14 cellular contexts compared by ENCODE assay signal in the genomic region with DNA sequence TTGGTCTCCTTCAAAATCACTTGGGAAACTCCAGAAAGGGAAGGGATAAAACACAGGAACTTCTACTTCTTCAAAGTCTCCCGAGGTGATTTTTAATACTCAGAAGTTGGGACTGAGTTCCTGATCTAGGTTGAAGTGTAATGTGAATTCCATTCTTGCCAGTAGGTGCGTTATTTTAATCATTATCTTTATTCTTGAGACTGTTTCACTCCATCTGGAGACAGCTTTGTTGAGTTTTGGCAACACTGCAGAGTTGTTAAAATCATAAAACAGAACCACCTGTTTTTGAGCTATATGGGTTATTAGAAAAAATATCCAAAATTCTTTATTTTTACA. TPM values are rescaled to one million over a fixed set of nuclear protein-coding genes. Genes with fewer than 3 reads are reported as not detected.
A peak's percentile ranks its signal among the peaks of the same experiment; 100 is the strongest.
DNase-seq lines count a peak whose midpoint lies in the region; ATAC-seq and TF ChIP-seq lines count a peak whose summit lies in the region.
"Had no signal": no experiment of that assay in that cellular context is flagged by ENCODE, and none has a peak within 500 bp of the region (broad histone marks: within the 10 kb centered on the region; RNA-seq: fewer than 3 reads in every experiment).

No MANE protein-coding gene starts in this region.

- H3K36me3 ChIP-seq in ACC112 (ENCODE audit: insufficient read depth, low read length) (no peaks in the 10 kb centered on the region), osteoblast (ENCODE audit: insufficient read depth, low read length) (no peaks in the 10 kb centered on the region)
- H3K36me3 ChIP-seq in CD8-positive, alpha-beta T cell (ENCODE audit: insufficient read depth, low read length), result no peaks in the 10 kb centered on the region

- H3K27me3 Mint-ChIP-seq in CD8-positive, alpha-beta T cell (ENCODE audit: low read depth), result no peaks in the 10 kb centered on the region
- H3K27me3 Mint-ChIP-seq: B cell, naive B cell had no signal

- H3K27me3 ChIP-seq in ACC112 (ENCODE audit: insufficient read depth, low read length) (no peaks in the 10 kb centered on the region), osteoblast (ENCODE audit: insufficient read depth, low read length) (no peaks in the 10 kb centered on the region)
- no peaks in the 10 kb centered on the region for H3K27me3 ChIP-seq in CD8-positive, alpha-beta T cell (ENCODE audit: insufficient read depth, low read length)

- intact Hi-C loops in CD8-positive, alpha-beta T cell (cut with DNase I, micrococcal nuclease), result no loop called here

- H3K4me3 ChIP-seq in ACC112 (ENCODE audit: low read depth, low read length) (peak overlapping the region; percentile 66), coronary artery (peak overlapping the region; percentile 52), osteoblast (ENCODE audit: insufficient read depth, low read length) (peak overlapping the region; percentile 6)
- H3K4me3 ChIP-seq in CD8-positive, alpha-beta T cell (ENCODE audit: low read depth, low read length), result no peak overlapping the region

- TF ChIP-seq CTCF in coronary artery (IDR thresholded peaks at IDR 0.05) (no peak), osteoblast (IDR thresholded peaks at IDR 0.05; ENCODE audit: extremely low read depth, low read depth, low read length) (no peak)
- no peak for TF ChIP-seq CTCF in CD8-positive, alpha-beta T cell (IDR thresholded peaks at IDR 0.05)

- H3K27ac ChIP-seq in ACC112 (ENCODE audit: low read depth, low read length) (peak overlapping the region; percentile 94), coronary artery (peak overlapping the region; percentile 67 to 86), osteoblast (ENCODE audit: low read depth, low read length) (peak overlapping the region; percentile 46)
- H3K27ac ChIP-seq in CD8-positive, alpha-beta T cell (ENCODE audit: low read depth, low read length), result no peak overlapping the region

- H2AFZ ChIP-seq in ACC112 (ENCODE audit: low read length, unreplicated experiment) (no peak overlapping the region), osteoblast (ENCODE audit: low read length) (no peak overlapping the region)

- peaks cover 32% of the 10 kb centered on the region for H3K79me2 ChIP-seq in ACC112 (ENCODE audit: control insufficient read depth, insufficient read depth, low read length, unreplicated experiment)
- H3K79me2 ChIP-seq in osteoblast (ENCODE audit: insufficient read depth, low read length), result peaks cover 96% of the 10 kb centered on the region

- peaks cover 49% of the 10 kb centered on the region for H3K4me1 ChIP-seq in ACC112 (ENCODE audit: control insufficient read depth, insufficient read depth, low read length, unreplicated experiment)
- H3K4me1 ChIP-seq in osteoblast (ENCODE audit: insufficient read depth, low read length), result peaks cover 65% of the 10 kb centered on the region
- peaks cover 4% of the 10 kb centered on the region for H3K4me1 ChIP-seq in CD8-positive, alpha-beta T cell (ENCODE audit: insufficient read depth, low read length)

- no peak overlapping the region for H3K4me3 Mint-ChIP-seq in CD8-positive, alpha-beta T cell
- H3K4me3 Mint-ChIP-seq: B cell, naive B cell had no signal

- H3K9me3 ChIP-seq in osteoblast (ENCODE audit: low read depth, low read length), result no peaks in the 10 kb centered on the region
- no peaks in the 10 kb centered on the region for H3K9me3 ChIP-seq in CD8-positive, alpha-beta T cell (ENCODE audit: low read length)

- DNase-seq in coronary artery (ENCODE audit: low spot score), result no peak
- DNase-seq in osteoblast (ENCODE audit: insufficient read length, low spot score, missing footprints), result no peak
- no peak for DNase-seq in A172 (ENCODE audit: low spot score)
- no peak for DNase-seq in CD8-positive, alpha-beta T cell
- no peak for DNase-seq in SKM-1 treated with dmso at 0.1 percent for 144 hours (lab: John Stamatoyannopoulos, UW; ENCODE audit: unreplicated experiment)
- DNase-seq: activated CD4-positive, alpha-beta T cell treated with anti-CD3 and anti-CD28 coated beads for 1 hour; activated gamma-delta T cell treated with Interleukin-2 at 50 U/mL for 16 hours; hippocampal formation; naive B cell; NCI-H2171 had no signal

- ATAC-seq in HG03064 (IDR thresholded peaks at IDR 0.05; ENCODE audit: low read depth, unreplicated experiment) (peak; percentile 23), GM18861 (IDR thresholded peaks at IDR 0.05; ENCODE audit: unreplicated experiment) (no peak)
- ATAC-seq in CD8-positive, alpha-beta T cell, result no peak

- peaks cover 3% of the 10 kb centered on the region for H3K36me3 Mint-ChIP-seq in CD8-positive, alpha-beta T cell

- H4K20me1 ChIP-seq in osteoblast (ENCODE audit: insufficient read depth, low read length), result peaks cover 9% of the 10 kb centered on the region

- H3K27ac Mint-ChIP-seq in CD8-positive, alpha-beta T cell, result no peak overlapping the region
- H3K27ac Mint-ChIP-seq: B cell, naive B cell had no signal

- H3K9me3 Mint-ChIP-seq in CD8-positive, alpha-beta T cell, result no peaks in the 10 kb centered on the region
- H3K9me3 Mint-ChIP-seq: naive B cell had no signal

- POLR2A ChIA-PET in CD8-positive, alpha-beta T cell (lab: Charles Lee), result no interaction called here

- H3K4me2 ChIP-seq in osteoblast (ENCODE audit: insufficient read depth, low read length), result peak overlapping the region; percentile 57

- H3K4me1 Mint-ChIP-seq in CD8-positive, alpha-beta T cell (ENCODE audit: low read depth), result peaks cover 9% of the 10 kb centered on the region

- CTCF ChIA-PET in CD8-positive, alpha-beta T cell (lab: Charles Lee), result no interaction called here

RNA-seq across cellular contexts. Expression of a gene that starts 22.0 kb away (rescaled TPM):
- 41.5 and 46.7 TPM in 2 replicates for total RNA-seq in osteoblast
- 38.2 and 38.8 TPM in 2 replicates for total RNA-seq in A172 (2014; rRNA removed; shearing (Covaris generic))
- not detected for total RNA-seq in CD8-positive, alpha-beta T cell

Comparison
In these comparisons a context has a peak if more than half of its experiments do, and no peak if none do; other contexts are left out.
1. RNA of a gene that starts 22.0 kb away (total RNA-seq): 41.5 to 46.7 TPM in osteoblast and 38.2 to 38.8 TPM in A172; not detected in CD8-positive, alpha-beta T cell; every median in the first group is over 10 times any median in the second.